ENCODE assay signal across 12 cellular contexts in the genomic region with DNA sequence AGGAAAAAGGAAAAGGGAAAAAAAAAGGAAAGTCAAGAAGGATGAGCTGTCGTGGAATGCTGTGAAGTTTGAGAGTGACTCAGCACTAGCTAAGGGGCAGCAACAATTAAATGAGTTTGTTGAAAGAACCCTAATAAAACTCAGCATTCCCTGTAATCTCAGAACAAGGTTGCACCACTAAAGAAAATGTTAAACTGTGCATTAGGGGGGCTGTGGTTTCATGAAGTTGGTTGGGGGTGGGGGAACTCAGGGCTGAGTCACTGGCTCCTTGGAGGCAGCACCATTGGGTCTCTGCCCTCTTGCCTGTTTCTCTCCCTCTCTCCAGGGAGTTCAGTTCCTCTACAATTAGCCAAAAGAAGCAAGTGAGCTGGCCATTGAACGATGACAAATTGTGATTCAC.
DNase-seq lines count a peak whose midpoint lies in the region; ATAC-seq and TF ChIP-seq lines count a peak whose summit lies in the region.
"Had no signal": no experiment of that assay in that cellular context is flagged by ENCODE, and none has a peak within 500 bp of the region (broad histone marks: within the 10 kb centered on the region; RNA-seq: fewer than 3 reads in every experiment).

No MANE protein-coding gene starts in this region.

- no peak overlapping the region for H2AFZ ChIP-seq in mesenchymal stem cell (ENCODE audit: low read depth, low read length)

- DNase-seq in AG04449 (ENCODE audit: low read depth, low spot score) (peak; percentile 95), MG63 (peak; percentile 96), coronary artery (ENCODE audit: low spot score) (no peak), mesenchymal stem cell (peak; percentile 91), NCI-H748 treated with DMSO at 0.1 percent for 48 hours (lab: John Stamatoyannopoulos, UW) (no peak), D341Med (ENCODE audit: low spot score) (no peak)
- DNase-seq: CD4-positive, alpha-beta memory T cell; endodermal cell; NCI-H1417 had no signal

- peak overlapping the region in 1 of 2 experiments; percentile 64 for H3K14ac ChIP-seq in mesenchymal stem cell (ENCODE audit: low read length in 2 of 2)

- H2BK5ac ChIP-seq in mesenchymal stem cell (ENCODE audit: low read depth, low read length, poor library complexity, severe bottlenecking) = peak overlapping the region; percentile 74

- H3K9ac ChIP-seq in mesenchymal stem cell (ENCODE audit: low read length) = peak overlapping the region; percentile 94

- POLR2A ChIA-PET in AG04449 (lab: Yijun Ruan, JAX) = interaction anchor here (0.6 to 2.9 kb wide), 26 partner anchors 9 to 1641 kb away, joined by 3 to 25 read pairs (median 5); no protein-coding TSS in a partner anchor

- no peak overlapping the region for H2BK15ac ChIP-seq in mesenchymal stem cell (ENCODE audit: low read depth, poor library complexity, severe bottlenecking)

- CTCF ChIA-PET in AG04449 (lab: Yijun Ruan, JAX) = interaction anchor here (1.0 to 5.1 kb wide), 9 partner anchors 10 to 525 kb away, joined by 3 to 30 read pairs (median 4); no protein-coding TSS in a partner anchor

- no peaks in the 10 kb centered on the region for H3K27me3 ChIP-seq in MG63
- H3K27me3 ChIP-seq in mesenchymal stem cell (ENCODE audit: control insufficient read depth in 1 of 2, insufficient read depth in 1 of 2, low read length in 2 of 2) = no peaks in the 10 kb centered on the region

- no peak overlapping the region for H4K8ac ChIP-seq in mesenchymal stem cell (ENCODE audit: low read length)

- H3K27ac ChIP-seq in coronary artery = peak overlapping the region; percentile 40 to 70
- peak overlapping the region; percentile 85 for H3K27ac ChIP-seq in mesenchymal stem cell (ENCODE audit: low read length, poor library complexity, severe bottlenecking)
- H3K27ac ChIP-seq: SK-N-MC had no signal

- H2BK12ac ChIP-seq in mesenchymal stem cell (ENCODE audit: low read length in 2 of 2) = no peak overlapping the region

- ATAC-seq in GM19351 (IDR thresholded peaks at IDR 0.05; ENCODE audit: unreplicated experiment) = no peak
- ATAC-seq in GM21423 (IDR thresholded peaks at IDR 0.05; ENCODE audit: unreplicated experiment) = no peak

- WGBS in mesenchymal stem cell = 0% methylated on average over 1 of the region's 2 CpGs

- H3K9me3 ChIP-seq in MG63 (peaks cover 15% of the 10 kb centered on the region), mesenchymal stem cell (ENCODE audit: control insufficient read depth, low read length) (peaks cover 10% of the 10 kb centered on the region)

- H3K79me1 ChIP-seq in mesenchymal stem cell (replicated peaks; ENCODE audit: low read length, poor library complexity, severe bottlenecking) = peaks cover 6% of the 10 kb centered on the region

- H3K4me1 ChIP-seq in mesenchymal stem cell (ENCODE audit: control insufficient read depth, insufficient read depth, low read depth, low read length) = peaks cover 3% of the 10 kb centered on the region

- H3K36me3 ChIP-seq in MG63 = peaks cover 69% of the 10 kb centered on the region
- H3K36me3 ChIP-seq in mesenchymal stem cell (ENCODE audit: control insufficient read depth in 1 of 2, insufficient read depth in 2 of 2, low read depth in 1 of 2, low read length in 2 of 2) = peaks cover 0 to 45% of the 10 kb centered on the region in 2 experiments

- H3K18ac ChIP-seq in mesenchymal stem cell (ENCODE audit: low read depth in 1 of 2, low read length in 2 of 2) = peak overlapping the region; percentile 57 to 89

- no peak overlapping the region for H3K4ac ChIP-seq in mesenchymal stem cell (ENCODE audit: low read depth in 1 of 2, low read length in 2 of 2)

- H3K4me3 ChIP-seq in AG04449 (ENCODE audit: low read depth, low read length) = peak overlapping the region; percentile 59
- peak overlapping the region; percentile 70 for H3K4me3 ChIP-seq in MG63
- H3K4me3 ChIP-seq in coronary artery = peak overlapping the region; percentile 25
- H3K4me3 ChIP-seq in mesenchymal stem cell (ENCODE audit: insufficient read depth in 1 of 2, low read depth in 1 of 2, low read length in 2 of 2) = peak overlapping the region in 1 of 2 experiments; percentile 82
- H3K4me3 ChIP-seq: SK-N-MC had no signal

- peak overlapping the region; percentile 77 for H2AK5ac ChIP-seq in mesenchymal stem cell (ENCODE audit: low read length, severe bottlenecking)

- no peak overlapping the region for H3K23ac ChIP-seq in mesenchymal stem cell (ENCODE audit: low read length in 2 of 2)

- H4K91ac ChIP-seq in mesenchymal stem cell (ENCODE audit: low read length) = no peak overlapping the region

- peak overlapping the region; percentile 11 for H2BK120ac ChIP-seq in mesenchymal stem cell (ENCODE audit: low read depth, low read length)

- peak overlapping the region; percentile 26 for H3K4me2 ChIP-seq in mesenchymal stem cell (ENCODE audit: low read length, poor library complexity, severe bottlenecking)

- TF ChIP-seq CTCF in AG04449 (IDR thresholded peaks at IDR 0.05; ENCODE audit: insufficient read depth, low read length, missing control alignments) (no peak), coronary artery (IDR thresholded peaks at IDR 0.05) (no peak)

Comparison
In these comparisons a context has a peak if more than half of its experiments do, and no peak if none do; other contexts are left out.
1. DNase-seq: peak in AG04449 (single experiment), MG63 (single experiment) and mesenchymal stem cell (single experiment); none in coronary artery (single experiment), NCI-H748 treated with DMSO at 0.1 percent for 48 hours (single experiment) and D341Med (single experiment).